In the genomic region with DNA sequence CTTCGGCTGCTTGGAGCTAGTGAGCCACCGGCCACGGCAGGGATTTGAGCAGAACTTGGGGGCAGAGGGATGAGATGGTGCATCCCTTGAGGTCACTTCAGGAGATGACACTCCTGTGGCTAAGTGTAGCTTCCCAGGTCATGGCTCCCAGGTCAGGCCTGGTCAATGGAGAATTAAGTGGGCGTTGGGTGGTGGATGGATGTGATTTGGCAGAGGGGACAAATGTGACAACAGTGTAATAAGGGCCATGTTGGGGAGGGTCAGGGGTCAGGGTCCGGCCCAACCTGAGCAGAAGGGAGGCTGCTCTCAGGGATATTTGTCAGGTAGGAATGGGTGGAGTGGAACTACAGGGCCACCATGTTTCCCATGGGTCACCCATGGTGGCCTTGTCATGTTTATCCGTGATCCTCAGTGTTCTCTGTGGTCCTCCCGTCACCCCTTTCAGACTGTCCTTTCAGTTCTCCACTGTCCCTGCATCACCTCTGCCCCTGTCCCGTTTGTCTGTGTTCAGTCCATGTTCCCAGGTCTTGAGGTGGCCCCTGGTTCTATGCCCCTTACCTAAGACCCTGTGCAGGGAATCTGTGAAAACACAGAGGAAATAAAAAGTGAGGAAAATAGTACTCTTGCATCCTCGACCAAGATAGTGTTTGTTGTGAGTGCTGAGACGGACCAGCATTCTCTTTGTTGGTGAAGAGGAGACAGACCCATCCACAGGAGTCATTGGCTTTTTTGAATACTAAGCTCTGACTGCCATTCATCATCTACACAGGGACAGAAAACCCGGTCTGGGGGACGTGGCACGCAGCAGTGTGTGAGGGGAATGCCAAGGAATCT, we compare ENCODE assay signal across 8 cellular contexts. TPM values are rescaled to one million over a fixed set of nuclear protein-coding genes. Genes with fewer than 3 reads are reported as not detected.
DNase-seq lines count a peak whose midpoint lies in the region; ATAC-seq and TF ChIP-seq lines count a peak whose summit lies in the region.

No MANE protein-coding gene starts in this region.

- POLR2A ChIA-PET in T-cell (lab: Charles Lee), result no interaction called here

- H3K4me1 Mint-ChIP-seq in T-cell, result peaks cover 30 to 51% (median 36%) of the 10 kb centered on the region in 3 donors

- H3K9me3 Mint-ChIP-seq in T-cell, result no peaks in the 10 kb centered on the region

- H3K4me3 ChIP-seq in GM12865 (ENCODE audit: low read depth, low read length) (peak overlapping the region; percentile 93), fibroblast of pulmonary artery (replicated peaks; ENCODE audit: low read depth, low read length) (peak overlapping the region; percentile 84), retinal pigment epithelial cell (ENCODE audit: low read length) (peak overlapping the region; percentile 67)

- H3K4me3 Mint-ChIP-seq in T-cell, result peak overlapping the region; percentile 92 to 95 (median 92)

- no peaks in the 10 kb centered on the region for H3K36me3 Mint-ChIP-seq in T-cell

- H3K27ac Mint-ChIP-seq in T-cell, result peak overlapping the region; percentile 81 to 87

- CTCF ChIA-PET in T-cell (lab: Charles Lee), result interaction anchor here (0.8 to 1.7 kb wide), 2 partner anchors 28 kb away, joined by 3 to 6 read pairs; partner anchors contain the start of gene ESS2 (in 2 of the 2)

- no peak for ATAC-seq in T-cell (replicated peaks in 1 of 4)
- ATAC-seq in GM18511 (IDR thresholded peaks at IDR 0.05; ENCODE audit: unreplicated experiment), result no peak
- no peak for ATAC-seq in HG02763 (IDR thresholded peaks at IDR 0.05; ENCODE audit: unreplicated experiment)

- DNase-seq in GM12865 (ENCODE audit: low read depth) (no peak), T-cell (no peak), fibroblast of pulmonary artery (ENCODE audit: low read depth) (no peak), retinal pigment epithelial cell (ENCODE audit: low read depth) (no peak), Kasumi-1 (lab: John Stamatoyannopoulos, UW) (no peak)
- no peak for DNase-seq in activated effector memory CD4-positive, alpha-beta T cell treated with anti-CD3 and anti-CD28 coated beads, Interleukin-2, amount 50 U/mL, for 16 hours

- H3K27me3 Mint-ChIP-seq in T-cell, result peaks cover 16 to 24% of the 10 kb centered on the region in 2 donors

- TF ChIP-seq CTCF in GM12865 (IDR thresholded peaks at IDR 0.05; ENCODE audit: insufficient read depth, low read depth, low read length, missing control alignments) (no peak), fibroblast of pulmonary artery (IDR thresholded peaks at IDR 0.05; ENCODE audit: low read length, missing control alignments) (no peak), retinal pigment epithelial cell (conservative IDR thresholded peaks at IDR 0.05; ENCODE audit: low read depth, low read length) (no peak)

RNA-seq across cellular contexts. Expression of gene SLC25A1, which starts 6.1 kb away (rescaled TPM):
- 10 to 100 TPM; 24.1 to 52.9 (median 45.7) TPM for total RNA-seq in T-cell

RNA-seq across cellular contexts. Expression of gene GSC2, which starts 22.3 kb away (rescaled TPM):
- total RNA-seq in T-cell, result not detected

RNA-seq across cellular contexts. Expression of gene ESS2, which starts 28.0 kb away (rescaled TPM):
- 10 to 100 TPM; 20.9 to 40.4 (median 22.9) TPM for total RNA-seq in T-cell

RNA-seq across cellular contexts. Expression of gene TSSK2, which starts 41.3 kb away (rescaled TPM):
- under 1 TPM in 1 of 5 donors, not detected in 4; 0.37 TPM for total RNA-seq in T-cell

RNA-seq across cellular contexts. Expression of gene DGCR2, which starts 50.2 kb away (rescaled TPM):
- 10 to 100 TPM; 50.9 to 79.2 (median 71.5) TPM for total RNA-seq in T-cell
